In the genomic region with DNA sequence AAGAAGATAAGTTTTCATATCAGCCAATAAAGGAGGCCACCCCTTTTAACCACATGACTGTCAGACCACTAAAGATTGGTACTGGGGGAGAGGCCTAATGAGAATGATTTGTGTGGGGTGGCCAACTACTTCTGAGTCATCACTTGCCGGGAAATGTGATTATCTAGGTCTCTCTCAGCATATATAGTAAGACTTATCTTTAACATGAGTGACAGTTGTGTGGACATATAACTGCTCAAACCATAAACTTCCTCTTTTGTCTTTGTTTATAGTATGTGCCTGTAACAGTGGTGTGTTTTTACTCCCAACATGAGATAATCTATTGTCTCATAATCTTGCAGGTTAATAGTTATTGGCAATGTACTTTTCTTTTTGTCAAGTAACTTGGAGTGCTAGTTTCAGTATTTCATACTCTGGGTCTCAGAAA, we compare ENCODE assay signal across 13 cellular contexts.
A peak's percentile ranks its signal among the peaks of the same experiment; 100 is the strongest.
DNase-seq lines count a peak whose midpoint lies in the region; ATAC-seq, FAIRE-seq and TF ChIP-seq lines count a peak whose summit lies in the region.
"Had no signal": no experiment of that assay in that cellular context is flagged by ENCODE, and none has a peak within 500 bp of the region (broad histone marks: within the 10 kb centered on the region; RNA-seq: fewer than 3 reads in every experiment).

No MANE protein-coding gene starts in this region.

- H2AFZ ChIP-seq in GM12878 (ENCODE audit: control insufficient read depth, low read depth, low read length) = no peak overlapping the region

- intact Hi-C loops in GM12878 (cut with micrococcal nuclease; ENCODE audit: unreplicated experiment) = no loop called here

- H3K9me3 ChIP-seq in GM12878 (replicated peaks; ENCODE audit: control insufficient read depth, insufficient read depth, low read length) = no peaks in the 10 kb centered on the region

- no TSS peak for BruUV-seq in GM12878 (replicated peaks; lab: Mats Ljungman, UMichigan)

- in situ Hi-C loops in GM12878 (cut with MboI) = no loop called here

- no peak overlapping the region for H3K9ac ChIP-seq in GM12878 (ENCODE audit: control insufficient read depth, insufficient read depth, low read length)

- TF ChIP-seq CTCF in GM12878 (IDR thresholded peaks at IDR 0.05 in 2 of 3, conservative IDR thresholded peaks at IDR 0.05 in 1 of 3; ENCODE audit: control insufficient read depth in 2 of 3, extremely low read depth in 1 of 3, insufficient read depth in 1 of 3, low read depth in 3 of 3, low read length in 3 of 3) = no peak

- SMC1A ChIA-PET in GM12878 (lab: Charles Lee; ENCODE audit: uncharacterized antibody, unreplicated experiment) = interaction anchor here (0.9 to 1.3 kb wide), 3 partner anchors 12 to 132 kb away, joined by 3 read pairs; no protein-coding TSS in a partner anchor

- CTCF ChIA-PET in GM12878 (lab: Yijun Ruan, JAX) = no interaction called here

- H3K27me3 ChIP-seq in GM12878 (replicated peaks in 1 of 2; ENCODE audit: control insufficient read depth in 2 of 2, insufficient read depth in 2 of 2, low read length in 1 of 2) = no peaks in the 10 kb centered on the region

- no peaks in the 10 kb centered on the region for H3K79me2 ChIP-seq in GM12878 (ENCODE audit: control insufficient read depth, insufficient read depth, low read length)

- RAD21 ChIA-PET in GM12878 (lab: Charles Lee; ENCODE audit: unreplicated experiment) = no interaction called here

- no peak overlapping the region for H3K27ac ChIP-seq in GM12878 (ENCODE audit: control insufficient read depth, insufficient read depth)

- TF ChIP-seq RAD21 in GM12878 (IDR thresholded peaks at IDR 0.05; ENCODE audit: insufficient read depth, low read depth, low read length) = no peak

- POLR2A ChIA-PET in GM12878 (lab: Charles Lee) = no interaction called here

- peak; percentile 49 for DNase-seq in CMK (ENCODE audit: low read depth)
- DNase-seq in HUDEP-2 (lab: John Stamatoyannopoulos, UW; ENCODE audit: unreplicated experiment in 76 of 76) = peak in 60 of 76 experiments; percentile 6 to 93 (median 66)
- peak; percentile 21 for DNase-seq in GM12878 (ENCODE audit: low read depth, low spot score)
- DNase-seq in AG20443 (ENCODE audit: low spot score) = no peak
- DNase-seq in cortex of kidney (lab: John Stamatoyannopoulos, UW) = no peak
- no peak for DNase-seq in NCI-H2227 treated with DMSO at 0.1 percent for 48 hours (lab: John Stamatoyannopoulos, UW)
- DNase-seq: activated CD4-positive, alpha-beta T cell treated with anti-CD3 and anti-CD28 coated beads, Interleukin-2, amount 50 U/mL, for 1 hour; CD4-positive, alpha-beta T cell; effector CD4-positive, alpha-beta T cell; stimulated activated CD4-positive, alpha-beta T cell treated with anti-CD3 and anti-CD28 coated beads, Interleukin-2, amount 100 ng/mL, for 48 hours had no signal

- peak; percentile 73 for ATAC-seq in GM21390 (IDR thresholded peaks at IDR 0.05; ENCODE audit: unreplicated experiment)
- ATAC-seq in GM12878 = peak; percentile 96
- no peak for ATAC-seq in GM19467 (IDR thresholded peaks at IDR 0.05; ENCODE audit: unreplicated experiment)

- TF ChIP-seq POLR2A in GM12878 (IDR thresholded peaks at IDR 0.05; ENCODE audit: low read depth, low read length) = no peak

- H3K36me3 ChIP-seq in GM12878 (ENCODE audit: control insufficient read depth in 2 of 2, insufficient read depth in 2 of 2, low read length in 1 of 2) = no peaks in the 10 kb centered on the region

- H3K4me3 ChIP-seq in GM12878 = no peak overlapping the region

- no peak overlapping the region for H3K4me2 ChIP-seq in GM12878 (ENCODE audit: control insufficient read depth, insufficient read depth)

- WGBS in GM12878 (ENCODE audit: insufficient coverage, insufficient replicate concordance, low lambda C conversion rate, missing lambda C conversion rate) = 0% methylated on average over 1 of the region's 1 CpG

- no peaks in the 10 kb centered on the region for H3K4me1 ChIP-seq in GM12878 (ENCODE audit: control insufficient read depth, insufficient read depth, low read length)

- FAIRE-seq in GM12878 (lab: Jason Lieb, UNC) = peak; percentile 52
- FAIRE-seq: H1 had no signal

- TF ChIP-seq EP300 in GM12878 (IDR thresholded peaks at IDR 0.05; ENCODE audit: borderline replicate concordance in 1 of 2, control insufficient read depth in 1 of 2, low read depth in 2 of 2, low read length in 2 of 2) = peak in 1 of 2 experiments; percentile 49; a peak in 1 of 4 replicates

- no peaks in the 10 kb centered on the region for H4K20me1 ChIP-seq in GM12878 (ENCODE audit: control insufficient read depth, insufficient read depth)

TF ChIP-seq in GM12878, 131 proteins besides CTCF, POLR2A, EP300 and RAD21:
- TF ChIP-seq, protein P1, sequence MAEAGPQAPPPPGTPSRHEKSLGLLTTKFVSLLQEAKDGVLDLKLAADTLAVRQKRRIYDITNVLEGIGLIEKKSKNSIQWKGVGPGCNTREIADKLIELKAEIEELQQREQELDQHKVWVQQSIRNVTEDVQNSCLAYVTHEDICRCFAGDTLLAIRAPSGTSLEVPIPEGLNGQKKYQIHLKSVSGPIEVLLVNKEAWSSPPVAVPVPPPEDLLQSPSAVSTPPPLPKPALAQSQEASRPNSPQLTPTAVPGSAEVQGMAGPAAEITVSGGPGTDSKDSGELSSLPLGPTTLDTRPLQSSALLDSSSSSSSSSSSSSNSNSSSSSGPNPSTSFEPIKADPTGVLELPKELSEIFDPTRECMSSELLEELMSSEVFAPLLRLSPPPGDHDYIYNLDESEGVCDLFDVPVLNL (IDR thresholded peaks at IDR 0.05; ENCODE audit: low read depth, low read length) = 0 out of 2 replicates have a peak, but pooled peaks have one; percentile 16
- TF ChIP-seq SIN3A (IDR thresholded peaks at IDR 0.05; ENCODE audit: low read depth, low read length) (no peak), BHLHE40 (IDR thresholded peaks at IDR 0.05; ENCODE audit: borderline replicate concordance in 1 of 2, low read depth in 2 of 2, low read length in 1 of 2) (peak in 1 of 2 experiments; percentile 3; a peak in 1 of 4 replicates), SUZ12 (IDR thresholded peaks at IDR 0.05; ENCODE audit: unreplicated experiment) (no peak), PKNOX1 (IDR thresholded peaks at IDR 0.05) (peak; percentile 96), RUNX3 (IDR thresholded peaks at IDR 0.05; ENCODE audit: low read length) (peak; percentile 8; the same call in 1 of the 2 replicates), MAX (IDR thresholded peaks at IDR 0.05; ENCODE audit: low read depth, low read length) (no peak), MTA3 (IDR thresholded peaks at IDR 0.05; ENCODE audit: borderline replicate concordance, low read length) (no peak), BCL11A (IDR thresholded peaks at IDR 0.05; ENCODE audit: low read depth, low read length) (peak; percentile 32; the same call in 1 of the 2 replicates), IKZF2 (IDR thresholded peaks at IDR 0.05) (peak in 1 of 2 experiments; percentile 52; a peak in 2 of 4 replicates), ATF7 (IDR thresholded peaks at IDR 0.05; ENCODE audit: low read depth) (peak; percentile 62), MTA2 (IDR thresholded peaks at IDR 0.05; ENCODE audit: low read depth) (peak; percentile 76), RAD51 (IDR thresholded peaks at IDR 0.05) (peak; percentile 30; the same call in 1 of the 2 replicates), DPF2 (IDR thresholded peaks at IDR 0.05) (peak; percentile 46; the same call in 1 of the 2 replicates)
- TF ChIP-seq, protein P2, sequence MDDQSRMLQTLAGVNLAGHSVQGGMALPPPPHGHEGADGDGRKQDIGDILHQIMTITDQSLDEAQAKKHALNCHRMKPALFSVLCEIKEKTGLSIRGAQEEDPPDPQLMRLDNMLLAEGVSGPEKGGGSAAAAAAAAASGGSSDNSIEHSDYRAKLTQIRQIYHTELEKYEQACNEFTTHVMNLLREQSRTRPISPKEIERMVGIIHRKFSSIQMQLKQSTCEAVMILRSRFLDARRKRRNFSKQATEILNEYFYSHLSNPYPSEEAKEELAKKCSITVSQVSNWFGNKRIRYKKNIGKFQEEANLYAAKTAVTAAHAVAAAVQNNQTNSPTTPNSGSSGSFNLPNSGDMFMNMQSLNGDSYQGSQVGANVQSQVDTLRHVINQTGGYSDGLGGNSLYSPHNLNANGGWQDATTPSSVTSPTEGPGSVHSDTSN (IDR thresholded peaks at IDR 0.05; ENCODE audit: insufficient replicate concordance, low read depth, low read length) = peak; percentile 62
TF ChIP-seq in GM12878: peak in this region for 11.

Comparison
In these comparisons a context has a peak if more than half of its experiments do, and no peak if none do; other contexts are left out.
1. DNase-seq: peak in CMK (single experiment), HUDEP-2 (60 of 76) and GM12878 (single experiment); none in AG20443 (single experiment), cortex of kidney (single experiment) and NCI-H2227 treated with DMSO at 0.1 percent for 48 hours (single experiment).